Comparison of ENCODE assay signal across 1 cellular context in genomic region chr1:41890841-41891311, GRCh38.
A peak's percentile ranks its signal among the peaks of the same experiment; 100 is the strongest.
TF ChIP-seq lines count a peak whose summit lies in the region.

No MANE protein-coding gene starts in this region.

TF ChIP-seq in SK-N-SH, 30 proteins besides CTCF, POLR2A, EP300 and RAD21 (continued from another document):
- peak; percentile 32; the same call in 1 of the 2 replicates for TF ChIP-seq USF1 (IDR thresholded peaks at IDR 0.05; ENCODE audit: borderline replicate concordance, low read depth)
- TF ChIP-seq MXI1 (IDR thresholded peaks at IDR 0.05; ENCODE audit: low read depth, low read length), result 0 out of 2 replicates have a peak, but pooled peaks have one; percentile 43
